Comparison of ENCODE assay signal across 13 cellular contexts in genomic region chr2:62221141-62221540, GRCh38. TPM values are rescaled to one million over a fixed set of nuclear protein-coding genes. Genes with fewer than 3 reads are reported as not detected.
A peak's percentile ranks its signal among the peaks of the same experiment; 100 is the strongest.
DNase-seq lines count a peak whose midpoint lies in the region; ATAC-seq and TF ChIP-seq lines count a peak whose summit lies in the region.
"Had no signal": no experiment of that assay in that cellular context is flagged by ENCODE, and none has a peak within 500 bp of the region (broad histone marks: within the 10 kb centered on the region; RNA-seq: fewer than 3 reads in every experiment).

No MANE protein-coding gene starts in this region.

- peaks cover 0 to 42% (median 1%) of the 10 kb centered on the region in 4 donors for H3K4me1 ChIP-seq in right lobe of liver
- peaks cover 7% of the 10 kb centered on the region for H3K4me1 ChIP-seq in effector memory CD4-positive, alpha-beta T cell (ENCODE audit: control insufficient read depth, insufficient read depth, low read length, poor library complexity, severe bottlenecking)

- peak; percentile 49 to 82 (median 67) for ATAC-seq in right lobe of liver
- ATAC-seq: GM12878 had no signal

- H3K27ac ChIP-seq in right lobe of liver, result no peak overlapping the region
- no peak overlapping the region for H3K27ac ChIP-seq in effector memory CD4-positive, alpha-beta T cell (ENCODE audit: insufficient read depth, low read length, poor library complexity, severe bottlenecking)
- H3K27ac ChIP-seq: RWPE1 had no signal

- TF ChIP-seq CTCF in astrocyte of the spinal cord (IDR thresholded peaks at IDR 0.05; ENCODE audit: low read depth, low read length) (no peak), right lobe of liver (IDR thresholded peaks at IDR 0.05) (no peak)

- peaks cover 0 to 14% (median 6%) of the 10 kb centered on the region in 4 donors for H3K36me3 ChIP-seq in right lobe of liver
- H3K36me3 ChIP-seq in effector memory CD4-positive, alpha-beta T cell (ENCODE audit: control insufficient read depth, insufficient read depth, low read length), result peaks cover 5% of the 10 kb centered on the region

- no peaks in the 10 kb centered on the region for H3K27me3 ChIP-seq in right lobe of liver
- no peaks in the 10 kb centered on the region for H3K27me3 ChIP-seq in effector memory CD4-positive, alpha-beta T cell (replicated peaks; ENCODE audit: control insufficient read depth, insufficient read depth, low read length, poor library complexity, severe bottlenecking)

- DNase-seq in COR-L47 (lab: John Stamatoyannopoulos, UW) (peak; percentile 7), NCI-H2029 treated with DMSO at 0.1 percent for 48 hours (lab: John Stamatoyannopoulos, UW) (peak; percentile 55), astrocyte of the spinal cord (ENCODE audit: low read depth, low spot score) (peak; percentile 63), right lobe of liver (no peak), NCI-H1092 treated with DMSO at 0.1 percent for 48 hours (lab: John Stamatoyannopoulos, UW) (no peak), medulla oblongata (ENCODE audit: extremely low spot score) (no peak), NCI-H526 treated with DMSO at 0.1 percent for 48 hours (lab: John Stamatoyannopoulos, UW) (no peak)
- no peak for DNase-seq in effector memory CD4-positive, alpha-beta T cell
- DNase-seq: Caco-2, NCI-H1694, occipital lobe had no signal

- H3K9me3 ChIP-seq in right lobe of liver, result no peaks in the 10 kb centered on the region
- H3K9me3 ChIP-seq in effector memory CD4-positive, alpha-beta T cell (ENCODE audit: control insufficient read depth, low read length), result no peaks in the 10 kb centered on the region
- H3K9me3 ChIP-seq: Caco-2 had no signal

- TF ChIP-seq POLR2A in right lobe of liver (IDR thresholded peaks at IDR 0.05), result no peak

- in situ Hi-C loops in astrocyte of the spinal cord (cut with HindIII; ENCODE audit: low sequenced_read_pairs), result no loop called here

- intact Hi-C loops in right lobe of liver (cut with DNase I), result no loop called here

- WGBS in right lobe of liver (ENCODE audit: insufficient coverage, low coverage, low lambda C conversion rate, missing lambda C conversion rate), result 0% methylated on average over 1 of the region's 1 CpG

- no peak overlapping the region for H3K4me3 ChIP-seq in astrocyte of the spinal cord (ENCODE audit: low read depth, low read length)
- H3K4me3 ChIP-seq in right lobe of liver, result no peak overlapping the region
- no peak overlapping the region for H3K4me3 ChIP-seq in effector memory CD4-positive, alpha-beta T cell (ENCODE audit: insufficient read depth, low read depth, low read length, poor library complexity, severe bottlenecking)
- H3K4me3 ChIP-seq: GM12878 had no signal

RNA-seq across cellular contexts. Expression of gene B3GNT2, which starts 25.2 kb away (rescaled TPM):
- total RNA-seq in right lobe of liver, result 10 to 100 TPM in 3 of 6 experiments, 1 to 10 TPM in 3; 9.1 to 11.0 (median 9.9) TPM

Comparison
In these comparisons a context has a peak if more than half of its experiments do, and no peak if none do; other contexts are left out.
1. DNase-seq: peak in COR-L47 (single experiment), NCI-H2029 treated with DMSO at 0.1 percent for 48 hours (single experiment) and astrocyte of the spinal cord (single experiment); none in right lobe of liver (0 of 3), effector memory CD4-positive, alpha-beta T cell (0 of 3), NCI-H1092 treated with DMSO at 0.1 percent for 48 hours (single experiment), medulla oblongata (single experiment) and NCI-H526 treated with DMSO at 0.1 percent for 48 hours (single experiment).